In genomic region chr16:69476920-69477418, GRCh38 we compare ENCODE assay signal across 11 cellular contexts. TPM values are rescaled to one million over a fixed set of nuclear protein-coding genes. Genes with fewer than 3 reads are reported as not detected.
DNase-seq lines count a peak whose midpoint lies in the region; ATAC-seq and TF ChIP-seq lines count a peak whose summit lies in the region.
"Had no signal": no experiment of that assay in that cellular context is flagged by ENCODE, and none has a peak within 500 bp of the region (broad histone marks: within the 10 kb centered on the region; RNA-seq: fewer than 3 reads in every experiment).

No MANE protein-coding gene starts in this region.

- no peak overlapping the region for H2BK120ac ChIP-seq in mesenchymal stem cell (ENCODE audit: low read depth, low read length)

- peak overlapping the region; percentile 65 for H3K9ac ChIP-seq in mesenchymal stem cell (ENCODE audit: low read length)

- no peak overlapping the region for H3K4ac ChIP-seq in mesenchymal stem cell (ENCODE audit: low read depth in 1 of 2, low read length in 2 of 2)

- H3K18ac ChIP-seq in mesenchymal stem cell (ENCODE audit: low read depth in 1 of 2, low read length in 2 of 2), result peak overlapping the region in 1 of 2 experiments; percentile 18

- peaks cover 0 to 11% of the 10 kb centered on the region in 2 donors for H3K9me3 Mint-ChIP-seq in stimulated activated naive CD8-positive, alpha-beta T cell treated with anti-CD3 and anti-CD28 coated beads, Interleukin-15, amount 100 ng/mL, for 72 hours
- no peaks in the 10 kb centered on the region for H3K9me3 Mint-ChIP-seq in activated naive CD8-positive, alpha-beta T cell treated with anti-CD3 and anti-CD28 coated beads for 36 hours
- H3K9me3 Mint-ChIP-seq: natural killer cell had no signal

- H3K23ac ChIP-seq in mesenchymal stem cell (ENCODE audit: low read length in 2 of 2), result no peak overlapping the region

- H3K4me3 Mint-ChIP-seq in stimulated activated naive CD8-positive, alpha-beta T cell treated with anti-CD3 and anti-CD28 coated beads, Interleukin-15, amount 100 ng/mL, for 72 hours, result no peak overlapping the region
- no peak overlapping the region for H3K4me3 Mint-ChIP-seq in activated naive CD8-positive, alpha-beta T cell treated with anti-CD3 and anti-CD28 coated beads for 36 hours
- H3K4me3 Mint-ChIP-seq: natural killer cell had no signal

- H3K27me3 ChIP-seq in mesenchymal stem cell (ENCODE audit: control insufficient read depth in 1 of 2, insufficient read depth in 1 of 2, low read length in 2 of 2), result no peaks in the 10 kb centered on the region
- H3K27me3 ChIP-seq: Peyer's patch had no signal

- no peak overlapping the region for H2BK5ac ChIP-seq in mesenchymal stem cell (ENCODE audit: low read depth, low read length, poor library complexity, severe bottlenecking)

- peak overlapping the region; percentile 77 for H3K27ac ChIP-seq in mesenchymal stem cell (ENCODE audit: low read length, poor library complexity, severe bottlenecking)
- H3K27ac ChIP-seq: Peyer's patch had no signal

- no peak overlapping the region for H3K27ac Mint-ChIP-seq in stimulated activated naive CD8-positive, alpha-beta T cell treated with anti-CD3 and anti-CD28 coated beads, Interleukin-15, amount 100 ng/mL, for 72 hours
- no peak overlapping the region for H3K27ac Mint-ChIP-seq in activated naive CD8-positive, alpha-beta T cell treated with anti-CD3 and anti-CD28 coated beads for 36 hours
- H3K27ac Mint-ChIP-seq: natural killer cell had no signal

- no peak overlapping the region for H4K91ac ChIP-seq in mesenchymal stem cell (ENCODE audit: low read length)

- peaks cover 3% of the 10 kb centered on the region for H3K4me1 ChIP-seq in mesenchymal stem cell (ENCODE audit: control insufficient read depth, insufficient read depth, low read depth, low read length)
- H3K4me1 ChIP-seq: Peyer's patch had no signal

- H3K4me3 ChIP-seq in mesenchymal stem cell (ENCODE audit: insufficient read depth in 1 of 2, low read depth in 1 of 2, low read length in 2 of 2), result peak overlapping the region in 1 of 2 experiments; percentile 36
- H3K4me3 ChIP-seq: Peyer's patch had no signal

- no peak overlapping the region for H2BK15ac ChIP-seq in mesenchymal stem cell (ENCODE audit: low read depth, poor library complexity, severe bottlenecking)

- no peak overlapping the region for H2BK12ac ChIP-seq in mesenchymal stem cell (ENCODE audit: low read length in 2 of 2)

- no peaks in the 10 kb centered on the region for H3K9me3 ChIP-seq in mesenchymal stem cell (ENCODE audit: control insufficient read depth, low read length)
- H3K9me3 ChIP-seq: Peyer's patch had no signal

- peaks cover 30% of the 10 kb centered on the region for H3K4me1 Mint-ChIP-seq in stimulated activated naive CD8-positive, alpha-beta T cell treated with anti-CD3 and anti-CD28 coated beads, Interleukin-15, amount 100 ng/mL, for 72 hours
- peaks cover 10% of the 10 kb centered on the region for H3K4me1 Mint-ChIP-seq in activated naive CD8-positive, alpha-beta T cell treated with anti-CD3 and anti-CD28 coated beads for 36 hours

- H4K8ac ChIP-seq in mesenchymal stem cell (ENCODE audit: low read length), result no peak overlapping the region

- H3K36me3 Mint-ChIP-seq in activated naive CD8-positive, alpha-beta T cell treated with anti-CD3 and anti-CD28 coated beads for 36 hours, result peaks cover 4% of the 10 kb centered on the region
- H3K36me3 Mint-ChIP-seq: natural killer cell had no signal

- H3K14ac ChIP-seq in mesenchymal stem cell (ENCODE audit: low read length in 2 of 2), result no peak overlapping the region

- 0% methylated on average over 1 of the region's 1 CpG for WGBS in mesenchymal stem cell

- peak; percentile 64 for DNase-seq in AG20443 (ENCODE audit: low spot score)
- peak; percentile 31 for DNase-seq in HuH-7 (ENCODE audit: low spot score)
- peak; percentile 39 for DNase-seq in astrocyte of the hippocampus (ENCODE audit: low read depth, low spot score)
- DNase-seq in mesenchymal stem cell, result peak; percentile 98
- DNase-seq in stimulated activated naive CD8-positive, alpha-beta T cell treated with anti-CD3 and anti-CD28 coated beads, Interleukin-15, amount 100 ng/mL, for 72 hours, result no peak
- no peak for DNase-seq in erythroblast (lab: John Stamatoyannopoulos, UW)
- no peak for DNase-seq in activated naive CD8-positive, alpha-beta T cell treated with anti-CD3 and anti-CD28 coated beads for 36 hours
- DNase-seq: activated T-cell treated with anti-CD3 and anti-CD28 coated beads, Interleukin-2, amount 50 U/mL, for 48 hours; natural killer cell; Peyer's patch had no signal

- peaks cover 3% of the 10 kb centered on the region for H3K79me1 ChIP-seq in mesenchymal stem cell (replicated peaks; ENCODE audit: low read length, poor library complexity, severe bottlenecking)

- H2AK5ac ChIP-seq in mesenchymal stem cell (ENCODE audit: low read length, severe bottlenecking), result no peak overlapping the region

- no peak overlapping the region for H2AFZ ChIP-seq in mesenchymal stem cell (ENCODE audit: low read depth, low read length)

- no peak for ATAC-seq in stimulated activated naive CD8-positive, alpha-beta T cell treated with anti-CD3 and anti-CD28 coated beads, Interleukin-15, amount 100 ng/mL, for 72 hours
- ATAC-seq in HG03457 (IDR thresholded peaks at IDR 0.05; ENCODE audit: unreplicated experiment), result no peak
- ATAC-seq: natural killer cell had no signal

- H3K27me3 Mint-ChIP-seq in stimulated activated naive CD8-positive, alpha-beta T cell treated with anti-CD3 and anti-CD28 coated beads, Interleukin-15, amount 100 ng/mL, for 72 hours, result no peaks in the 10 kb centered on the region
- H3K27me3 Mint-ChIP-seq in activated naive CD8-positive, alpha-beta T cell treated with anti-CD3 and anti-CD28 coated beads for 36 hours, result no peaks in the 10 kb centered on the region

- no peaks in the 10 kb centered on the region for H3K36me3 ChIP-seq in mesenchymal stem cell (ENCODE audit: control insufficient read depth in 1 of 2, insufficient read depth in 2 of 2, low read depth in 1 of 2, low read length in 2 of 2)
- H3K36me3 ChIP-seq: Peyer's patch had no signal

- no peak for TF ChIP-seq POLR2A in erythroblast (IDR thresholded peaks at IDR 0.05; ENCODE audit: low read length)

- no peak overlapping the region for H3K4me2 ChIP-seq in mesenchymal stem cell (ENCODE audit: low read length, poor library complexity, severe bottlenecking)

RNA-seq across cellular contexts. Expression of gene CYB5B, which starts 52.5 kb away (rescaled TPM):
- 379 TPM for polyA plus RNA-seq in mesenchymal stem cell (2013, experiment 1 of 2)
- polyA plus RNA-seq in mesenchymal stem cell (2013, experiment 2 of 2), result 384 TPM
- total RNA-seq in activated naive CD8-positive, alpha-beta T cell treated with anti-CD3 and anti-CD28 coated beads for 36 hours, result 100 to 1,000 TPM; 182 to 183 TPM

Comparison
In these comparisons a context has a peak if more than half of its experiments do, and no peak if none do; other contexts are left out.
1. DNase-seq: peak in AG20443 (single experiment), HuH-7 (single experiment), astrocyte of the hippocampus (single experiment) and mesenchymal stem cell (single experiment); none in stimulated activated naive CD8-positive, alpha-beta T cell treated with anti-CD3 and anti-CD28 coated beads, Interleukin-15, amount 100 ng/mL, for 72 hours (0 of 2), erythroblast (0 of 2) and activated naive CD8-positive, alpha-beta T cell treated with anti-CD3 and anti-CD28 coated beads for 36 hours (single experiment).